8 cellular contexts compared by ENCODE assay signal in the genomic region with DNA sequence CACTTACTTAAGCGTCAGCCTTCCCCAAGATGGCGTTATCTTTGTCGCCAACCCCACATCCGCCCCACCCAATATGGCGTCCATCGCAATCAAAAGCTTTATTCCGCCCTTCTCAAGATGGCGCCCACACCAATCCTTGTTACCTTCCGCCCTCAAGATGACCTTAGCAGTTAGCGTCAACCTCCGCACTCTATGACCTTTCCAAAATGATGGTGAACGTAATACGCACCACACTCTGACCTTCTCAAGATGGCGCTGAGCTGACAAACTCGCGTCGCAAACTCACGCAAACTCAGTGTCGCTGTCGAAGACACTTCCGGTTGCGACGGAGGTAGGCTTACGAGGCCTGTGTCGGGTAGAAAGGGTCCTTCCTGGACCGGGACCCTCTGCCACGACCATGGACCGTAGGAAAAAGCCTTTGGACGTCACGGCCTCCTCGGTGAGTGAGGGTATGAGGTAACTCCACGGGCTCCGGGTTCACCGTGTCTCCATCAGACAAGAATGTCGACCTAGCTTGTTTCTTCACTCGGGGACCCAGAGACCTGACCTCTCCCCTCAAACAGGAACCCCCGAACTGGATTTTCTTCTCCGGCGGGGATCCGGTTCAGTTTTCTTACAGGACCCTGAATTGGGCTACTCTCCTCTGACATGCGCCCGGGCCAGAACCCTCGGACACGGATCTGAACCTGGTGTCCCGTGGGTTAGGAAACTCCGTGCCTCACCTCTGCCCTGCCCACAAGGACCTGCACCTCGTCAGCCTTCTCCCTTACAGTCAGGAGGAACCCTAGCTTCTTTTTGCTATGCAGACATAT. TPM values are rescaled to one million over a fixed set of nuclear protein-coding genes. Genes with fewer than 3 reads are reported as not detected.
DNase-seq lines count a peak whose midpoint lies in the region; ATAC-seq and TF ChIP-seq lines count a peak whose summit lies in the region.

Gene CCDC174, plus strand, starts transcription at position 323 of the 812 bp plus-strand sequence. Its CDS starts 75 bp downstream, at position 398.

- no peaks in the 10 kb centered on the region for H4K20me1 ChIP-seq in KMS-11 (ENCODE audit: insufficient read depth)

- H3K4me2 ChIP-seq in KMS-11 = peak within 1 kb of the TSS; percentile 57

- peak; percentile 81 for TF ChIP-seq POLR2A in Peyer's patch (IDR thresholded peaks at IDR 0.05)
- TF ChIP-seq POLR2A in esophagus muscularis mucosa (IDR thresholded peaks at IDR 0.05; ENCODE audit: low read depth) = peak; percentile 57

- H3K36me3 ChIP-seq in KMS-11 (ENCODE audit: insufficient read depth) (no peaks in the 10 kb centered on the region), Peyer's patch (peaks cover 0 to 31% (median 0%) of the 10 kb centered on the region in 3 donors), esophagus muscularis mucosa (peaks cover 10 to 25% (median 22%) of the 10 kb centered on the region in 4 donors), muscle layer of duodenum (ENCODE audit: control insufficient read depth in 1 of 2, insufficient read depth in 2 of 2, low read length in 2 of 2) (peaks cover 14 to 20% of the 10 kb centered on the region in 2 donors)

- intact Hi-C loops in esophagus muscularis mucosa (cut with DNase I) = loop anchor here (10.0 kb wide), 1 partner anchor 443 kb away; the partner anchor contains the start of gene RBSN

- no peak for TF ChIP-seq EP300 in esophagus muscularis mucosa (IDR thresholded peaks at IDR 0.05)

- no peaks in the 10 kb centered on the region for H3K27me3 ChIP-seq in KMS-11 (ENCODE audit: insufficient read depth, low read depth)
- H3K27me3 ChIP-seq in Peyer's patch = no peaks in the 10 kb centered on the region
- H3K27me3 ChIP-seq in esophagus muscularis mucosa = no peaks in the 10 kb centered on the region
- no peaks in the 10 kb centered on the region for H3K27me3 ChIP-seq in muscle layer of duodenum (ENCODE audit: low read depth, low read length)

- H3K4me3 ChIP-seq in KMS-11 (IDR thresholded peaks at IDR 0.05; ENCODE audit: insufficient read depth, low read depth, low read length) (peak within 1 kb of the TSS; percentile 70), Peyer's patch (peak within 1 kb of the TSS; percentile 61 to 94 (median 76)), esophagus muscularis mucosa (peak within 1 kb of the TSS; percentile 79 to 84 (median 80)), muscle layer of duodenum (ENCODE audit: low read depth in 1 of 2, low read length in 2 of 2) (peak within 1 kb of the TSS; percentile 85 to 89)

- 1% methylated on average over 24 of the region's 47 CpGs for WGBS in esophagus muscularis mucosa

- H3K27ac ChIP-seq in KMS-11 = peak within 1 kb of the TSS; percentile 69
- peak within 1 kb of the TSS; percentile 86 to 94 (median 92) for H3K27ac ChIP-seq in Peyer's patch
- H3K27ac ChIP-seq in esophagus muscularis mucosa (replicated peaks in 1 of 4) = peak within 1 kb of the TSS; percentile 86 to 92 (median 88)
- H3K27ac ChIP-seq in muscle layer of duodenum (ENCODE audit: low read length) = peak within 1 kb of the TSS; percentile 97

- H2AFZ ChIP-seq in KMS-11 (ENCODE audit: low read depth) = peak within 1 kb of the TSS; percentile 64

- H3K9ac ChIP-seq in KMS-11 = peak within 1 kb of the TSS; percentile 80

- H3K9me3 ChIP-seq in Peyer's patch (no peaks in the 10 kb centered on the region), esophagus muscularis mucosa (no peaks in the 10 kb centered on the region), muscle layer of duodenum (ENCODE audit: control insufficient read depth in 1 of 2, low read length in 2 of 2) (no peaks in the 10 kb centered on the region)

- peaks cover 23% of the 10 kb centered on the region for H3K79me2 ChIP-seq in KMS-11 (ENCODE audit: insufficient read depth, low read depth)

- H3K4me1 ChIP-seq in KMS-11 (ENCODE audit: low read depth, poor library complexity, severe bottlenecking) (peaks cover 7% of the 10 kb centered on the region), Peyer's patch (peaks cover 0 to 37% (median 8%) of the 10 kb centered on the region in 4 donors), esophagus muscularis mucosa (peaks cover 20 to 35% (median 29%) of the 10 kb centered on the region in 4 donors), muscle layer of duodenum (ENCODE audit: control insufficient read depth in 1 of 2, insufficient read depth in 2 of 2, low read length in 2 of 2) (peaks cover 11 to 21% of the 10 kb centered on the region in 2 donors)

- ATAC-seq in GM21737 (IDR thresholded peaks at IDR 0.05; ENCODE audit: unreplicated experiment) = peak; percentile 98

- DNase-seq in DMS53 treated with DMSO at 0.1 percent for 48 hours (lab: John Stamatoyannopoulos, UW; ENCODE audit: unreplicated experiment) (peak; percentile 60), Peyer's patch (peak; percentile 90 to 98 (median 92)), esophagus muscularis mucosa (ENCODE audit: extremely low spot score) (peak; percentile 99)
- DNase-seq in activated T-cell treated with anti-CD3 and anti-CD28 coated beads, Interleukin-2, amount 50 U/mL, for 48 hours = peak; percentile 95 to 97
- peak; percentile 86 to 96 for DNase-seq in stimulated activated CD8-positive, alpha-beta memory T cell treated with anti-CD3 and anti-CD28 coated beads, Interleukin-7, amount 100 ng/mL, for 4 hours (ENCODE audit: low read depth in 2 of 2)

- TF ChIP-seq CTCF in KMS-11 (conservative IDR thresholded peaks at IDR 0.05; ENCODE audit: low read depth, low read length) (no peak), Peyer's patch (IDR thresholded peaks at IDR 0.05) (peak in 1 of 6 experiments; percentile 3), esophagus muscularis mucosa (IDR thresholded peaks at IDR 0.05) (peak in 1 of 3 experiments; percentile 16)

RNA-seq across cellular contexts. Expression of gene CCDC174, which starts in this region (rescaled TPM):
- total RNA-seq in Peyer's patch = 10 to 100 TPM; 20.1 to 55.3 (median 42.0) TPM
- total RNA-seq in esophagus muscularis mucosa = 10 to 100 TPM; 10.8 to 17.0 (median 13.5) TPM

Comparison
In these comparisons a context has a peak if more than half of its experiments do, and no peak if none do; other contexts are left out.
1. Peak in every context shown above with its lines: DNase-seq, ATAC-seq, H3K4me3 ChIP-seq and H3K27ac ChIP-seq.